In genomic region chr5:140558542-140558941, GRCh38 we compare ENCODE assay signal across 2 cellular contexts.
TF ChIP-seq lines count a peak whose summit lies in the region.

No MANE protein-coding gene starts in this region.

TF ChIP-seq in liver, 16 proteins besides CTCF, POLR2A, EP300 and RAD21:
- TF ChIP-seq, protein P1, sequence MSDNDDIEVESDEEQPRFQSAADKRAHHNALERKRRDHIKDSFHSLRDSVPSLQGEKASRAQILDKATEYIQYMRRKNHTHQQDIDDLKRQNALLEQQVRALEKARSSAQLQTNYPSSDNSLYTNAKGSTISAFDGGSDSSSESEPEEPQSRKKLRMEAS (IDR thresholded peaks at IDR 0.05), result no peak

TF ChIP-seq in HepG2, 621 proteins besides CTCF, POLR2A, EP300 and RAD21:
- TF ChIP-seq ZNF350 (CRISPR knock-in tag; IDR thresholded peaks at IDR 0.05; ENCODE audit: borderline replicate concordance, low read depth), result no peak
- TF ChIP-seq WIZ (CRISPR knock-in tag; IDR thresholded peaks at IDR 0.05), result no peak
- TF ChIP-seq, protein P2, sequence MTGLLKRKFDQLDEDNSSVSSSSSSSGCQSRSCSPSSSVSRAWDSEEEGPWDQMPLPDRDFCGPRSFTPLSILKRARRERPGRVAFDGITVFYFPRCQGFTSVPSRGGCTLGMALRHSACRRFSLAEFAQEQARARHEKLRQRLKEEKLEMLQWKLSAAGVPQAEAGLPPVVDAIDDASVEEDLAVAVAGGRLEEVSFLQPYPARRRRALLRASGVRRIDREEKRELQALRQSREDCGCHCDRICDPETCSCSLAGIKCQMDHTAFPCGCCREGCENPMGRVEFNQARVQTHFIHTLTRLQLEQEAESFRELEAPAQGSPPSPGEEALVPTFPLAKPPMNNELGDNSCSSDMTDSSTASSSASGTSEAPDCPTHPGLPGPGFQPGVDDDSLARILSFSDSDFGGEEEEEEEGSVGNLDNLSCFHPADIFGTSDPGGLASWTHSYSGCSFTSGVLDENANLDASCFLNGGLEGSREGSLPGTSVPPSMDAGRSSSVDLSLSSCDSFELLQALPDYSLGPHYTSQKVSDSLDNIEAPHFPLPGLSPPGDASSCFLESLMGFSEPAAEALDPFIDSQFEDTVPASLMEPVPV (CRISPR knock-in tag; IDR thresholded peaks at IDR 0.05), result no peak
- TF ChIP-seq ZNF839 (CRISPR knock-in tag; IDR thresholded peaks at IDR 0.05; ENCODE audit: borderline replicate concordance), result no peak
- TF ChIP-seq AGO2 (optimal IDR thresholded peaks at IDR 0.05; ENCODE audit: low read depth, low read length), result no peak
- TF ChIP-seq SKIL (CRISPR knock-in tag; IDR thresholded peaks at IDR 0.05; ENCODE audit: borderline replicate concordance), result no peak
- no peak for TF ChIP-seq EHMT2 (IDR thresholded peaks at IDR 0.05; ENCODE audit: borderline replicate concordance, low read depth, low read length)
- TF ChIP-seq GLI4 (CRISPR knock-in tag; IDR thresholded peaks at IDR 0.05; ENCODE audit: borderline replicate concordance), result no peak
- TF ChIP-seq ZBTB38 (CRISPR knock-in tag; IDR thresholded peaks at IDR 0.05), result no peak
- no peak for TF ChIP-seq ZNF558 (CRISPR knock-in tag; IDR thresholded peaks at IDR 0.05; ENCODE audit: borderline replicate concordance)
- TF ChIP-seq ETV5 (CRISPR knock-in tag; IDR thresholded peaks at IDR 0.05; ENCODE audit: borderline replicate concordance), result no peak
- TF ChIP-seq NBN (conservative IDR thresholded peaks at IDR 0.05), result no peak
- no peak for TF ChIP-seq ZNF773 (CRISPR knock-in tag; IDR thresholded peaks at IDR 0.05; ENCODE audit: borderline replicate concordance)
- TF ChIP-seq ARID2 (CRISPR knock-in tag; IDR thresholded peaks at IDR 0.05; ENCODE audit: borderline replicate concordance), result no peak
TF ChIP-seq in HepG2: peak in this region for 0.
